In genomic region chr13:113152894-113153809, GRCh38 we compare ENCODE assay signal across 8 cellular contexts. TPM values are rescaled to one million over a fixed set of nuclear protein-coding genes. Genes with fewer than 3 reads are reported as not detected.
A peak's percentile ranks its signal among the peaks of the same experiment; 100 is the strongest.
DNase-seq lines count a peak whose midpoint lies in the region; ATAC-seq, FAIRE-seq and TF ChIP-seq lines count a peak whose summit lies in the region.

No MANE protein-coding gene starts in this region.

- peak; percentile 23 for ATAC-seq in GM21423 (IDR thresholded peaks at IDR 0.05; ENCODE audit: unreplicated experiment)

- no CpG with 5 or more reads among the region's 62 CpGs for WGBS in iPS DF 6.9 (ENCODE audit: insufficient coverage, insufficient read length)

- H3K4me2 ChIP-seq in BLaER1 (peak overlapping the region; percentile 93), astrocyte (ENCODE audit: low read length) (peak overlapping the region; percentile 89)

- H3K9me3 ChIP-seq in BLaER1 (no peaks in the 10 kb centered on the region), astrocyte (ENCODE audit: insufficient read depth, low read depth, low read length) (no peaks in the 10 kb centered on the region), iPS DF 6.9 (ENCODE audit: control insufficient read depth, insufficient read depth, low read length) (no peaks in the 10 kb centered on the region)

- no peak for FAIRE-seq in astrocyte (lab: Jason Lieb, UNC)

- no peaks in the 10 kb centered on the region for H3K79me2 ChIP-seq in astrocyte (ENCODE audit: insufficient read depth, low read length)

- H3K27me3 Mint-ChIP-seq in astrocyte (ENCODE audit: low read depth, unreplicated experiment): peaks cover 22% of the 10 kb centered on the region

- H3K27ac Mint-ChIP-seq in astrocyte (ENCODE audit: unreplicated experiment): peak overlapping the region; percentile 50

- H3K4me1 ChIP-seq in BLaER1: peaks cover 18% of the 10 kb centered on the region
- peaks cover 10% of the 10 kb centered on the region for H3K4me1 ChIP-seq in astrocyte (ENCODE audit: insufficient read depth, low read length)
- H3K4me1 ChIP-seq in iPS DF 6.9 (ENCODE audit: control insufficient read depth, insufficient read depth, low read length): peaks cover 3% of the 10 kb centered on the region; the same call in 1 of the 2 replicates

- H4K20me1 ChIP-seq in BLaER1 (no peaks in the 10 kb centered on the region), astrocyte (ENCODE audit: insufficient read depth, low read length) (no peaks in the 10 kb centered on the region)

- peak overlapping the region; percentile 61 for H3K4me3 ChIP-seq in BLaER1
- H3K4me3 ChIP-seq in astrocyte (ENCODE audit: insufficient read depth, low read depth, low read length): peak overlapping the region; percentile 39
- H3K4me3 ChIP-seq in iPS DF 6.9 (ENCODE audit: low read length): peak overlapping the region; percentile 15; the same call in 1 of the 2 replicates
- peak overlapping the region; percentile 42 for H3K4me3 ChIP-seq in skeletal muscle cell (ENCODE audit: low read depth, low read length)

- H3K27ac ChIP-seq in BLaER1: peak overlapping the region; percentile 55
- peak overlapping the region; percentile 63 for H3K27ac ChIP-seq in astrocyte (ENCODE audit: low read depth, low read length)
- no peak overlapping the region for H3K27ac ChIP-seq in iPS DF 6.9 (ENCODE audit: low read length)

- H3K4me1 Mint-ChIP-seq in astrocyte (ENCODE audit: low read depth, unreplicated experiment): peaks cover 11% of the 10 kb centered on the region

- peak overlapping the region; percentile 71 for H3K4me3 Mint-ChIP-seq in astrocyte (ENCODE audit: unreplicated experiment)

- H3K27me3 ChIP-seq in BLaER1 (peaks cover 20% of the 10 kb centered on the region), astrocyte (ENCODE audit: insufficient read depth, low read length) (no peaks in the 10 kb centered on the region), iPS DF 6.9 (ENCODE audit: control insufficient read depth, insufficient read depth, low read length) (peaks cover 2% of the 10 kb centered on the region; the same call in 1 of the 2 replicates)

- H3K36me3 Mint-ChIP-seq in astrocyte (ENCODE audit: low read depth, unreplicated experiment): peaks cover 4% of the 10 kb centered on the region

- no peak for TF ChIP-seq CTCF in astrocyte (IDR thresholded peaks at IDR 0.05; ENCODE audit: insufficient read depth, low read depth, low read length)

- DNase-seq in NCI-H146 (lab: John Stamatoyannopoulos, UW): peak; percentile 65
- peak; percentile 22 for DNase-seq in astrocyte (ENCODE audit: low read depth)
- no peak for DNase-seq in iPS DF 6.9 (ENCODE audit: low read depth, low spot score)
- no peak for DNase-seq in skeletal muscle cell (ENCODE audit: low read depth)
- no peak for DNase-seq in foreskin melanocyte
- DNase-seq in NCI-H82 treated with DMSO at 0.1 percent for 48 hours (lab: John Stamatoyannopoulos, UW; ENCODE audit: unreplicated experiment): no peak

- H3K9ac ChIP-seq in BLaER1: peak overlapping the region; percentile 75
- H3K9ac ChIP-seq in astrocyte (ENCODE audit: low read length): peak overlapping the region; percentile 77

- peak overlapping the region; percentile 90 for H2AFZ ChIP-seq in astrocyte (ENCODE audit: low read depth, low read length)

- peaks cover 8% of the 10 kb centered on the region for H3K9me3 Mint-ChIP-seq in astrocyte (ENCODE audit: unreplicated experiment)

- H3K36me3 ChIP-seq in BLaER1: no peaks in the 10 kb centered on the region
- no peaks in the 10 kb centered on the region for H3K36me3 ChIP-seq in astrocyte (ENCODE audit: insufficient read depth, low read length)
- H3K36me3 ChIP-seq in iPS DF 6.9 (ENCODE audit: control insufficient read depth, insufficient read depth, low read length): no peaks in the 10 kb centered on the region

RNA-seq across cellular contexts. Expression of gene PROZ, which starts 5.3 kb away (rescaled TPM):
- total RNA-seq in astrocyte: not detected in 2 replicates

RNA-seq across cellular contexts. Expression of gene F10, which starts 30.6 kb away (rescaled TPM):
- 0.45 TPM in 1 of 2 replicates, not detected in the other for total RNA-seq in astrocyte

RNA-seq across cellular contexts. Expression of gene F7, which starts 47.6 kb away (rescaled TPM):
- not detected in 2 replicates for total RNA-seq in astrocyte

RNA-seq across cellular contexts. Expression of gene PCID2, which starts 55.3 kb away (rescaled TPM):
- 29.6 and 31.5 TPM in 2 replicates for total RNA-seq in astrocyte

RNA-seq across cellular contexts. Expression of gene CUL4A, which starts 56.3 kb away (rescaled TPM):
- 71.3 and 81.3 TPM in 2 replicates for total RNA-seq in astrocyte

Comparison
In these comparisons a context has a peak if more than half of its experiments do, and no peak if none do; other contexts are left out.
1. DNase-seq: peak in NCI-H146 (single experiment) and astrocyte (single experiment); none in iPS DF 6.9 (single experiment), skeletal muscle cell (single experiment), foreskin melanocyte (single experiment) and NCI-H82 treated with DMSO at 0.1 percent for 48 hours (single experiment).
2. Peak in every context shown above with its lines, with median percentiles within 50 percentile points of each other: H3K4me3 ChIP-seq.